Comparison of ENCODE assay signal across 13 cellular contexts in the genomic region with DNA sequence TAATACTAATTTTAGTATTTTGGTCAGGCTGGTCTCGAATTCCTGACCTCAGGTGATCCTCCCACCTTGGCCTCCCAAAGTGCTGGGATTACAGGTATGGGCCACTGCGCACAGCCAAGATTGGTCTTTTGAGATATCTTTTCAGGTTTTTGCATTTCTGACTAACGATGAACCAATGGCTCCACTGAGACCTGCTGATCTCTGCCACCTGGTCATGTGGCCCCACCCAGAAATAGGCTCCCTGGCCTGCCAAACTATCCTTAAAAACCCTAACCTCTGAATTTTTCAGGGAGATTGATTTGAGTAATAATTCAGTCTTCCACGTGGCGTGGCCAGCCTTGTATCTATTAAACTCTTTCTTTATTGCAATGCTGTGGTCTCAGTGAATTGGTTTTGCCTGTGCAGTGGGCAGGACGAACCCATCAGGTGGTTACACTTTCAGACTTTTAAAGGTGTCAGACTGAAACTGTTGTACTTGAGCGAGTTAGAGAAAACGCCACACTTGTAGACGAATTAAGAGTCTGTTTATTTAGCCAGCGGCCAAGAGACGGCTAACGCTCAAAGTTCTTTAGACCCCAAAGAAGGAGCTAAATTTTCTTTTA.
DNase-seq lines count a peak whose midpoint lies in the region; ATAC-seq and TF ChIP-seq lines count a peak whose summit lies in the region.
"Had no signal": no experiment of that assay in that cellular context is flagged by ENCODE, and none has a peak within 500 bp of the region (broad histone marks: within the 10 kb centered on the region; RNA-seq: fewer than 3 reads in every experiment).

No MANE protein-coding gene starts in this region.

- TF ChIP-seq CTCF in thyroid gland (IDR thresholded peaks at IDR 0.05) = no peak
- TF ChIP-seq CTCF in ascending aorta (IDR thresholded peaks at IDR 0.05) = no peak

- ATAC-seq in GM19372 (IDR thresholded peaks at IDR 0.05; ENCODE audit: low read depth, unreplicated experiment) (peak; percentile 82), HG02763 (IDR thresholded peaks at IDR 0.05; ENCODE audit: unreplicated experiment) (peak; percentile 66), HG03565 (IDR thresholded peaks at IDR 0.05; ENCODE audit: unreplicated experiment) (peak; percentile 81)

- H3K27me3 ChIP-seq in thyroid gland (no peaks in the 10 kb centered on the region), ascending aorta (no peaks in the 10 kb centered on the region)
- H3K27me3 ChIP-seq: testis had no signal

- WGBS in thyroid gland, 2 donors = 48 to 50% methylated on average over 12 of the region's 12 CpGs

- TF ChIP-seq POLR2A in thyroid gland (IDR thresholded peaks at IDR 0.05) = no peak

- no peaks in the 10 kb centered on the region for H3K4me1 ChIP-seq in thyroid gland
- no peaks in the 10 kb centered on the region for H3K4me1 ChIP-seq in ascending aorta
- H3K4me1 ChIP-seq: testis had no signal

- H3K36me3 ChIP-seq in thyroid gland = no peaks in the 10 kb centered on the region
- H3K36me3 ChIP-seq in ascending aorta = no peaks in the 10 kb centered on the region

- H3K9me3 ChIP-seq in thyroid gland = no peaks in the 10 kb centered on the region
- H3K9me3 ChIP-seq in ascending aorta = no peaks in the 10 kb centered on the region
- H3K9me3 ChIP-seq: testis had no signal

- H3K4me3 ChIP-seq in thyroid gland (replicated peaks in 1 of 3) = no peak overlapping the region
- H3K4me3 ChIP-seq in ascending aorta = no peak overlapping the region
- H3K4me3 ChIP-seq: SK-N-MC, testis had no signal

- intact Hi-C loops in thyroid gland (cut with DNase I) = no loop called here
- intact Hi-C loops in ascending aorta (cut with DNase I) = no loop called here

- H3K27ac ChIP-seq in thyroid gland (no peak overlapping the region), ascending aorta (no peak overlapping the region)
- H3K27ac ChIP-seq: SK-N-MC, testis had no signal

- DNase-seq in thyroid gland = peak; percentile 10 to 13
- DNase-seq in activated gamma-delta T cell treated with Interleukin-2 at 50 U/mL for 16 hours = no peak
- no peak for DNase-seq in SW 1271 (lab: John Stamatoyannopoulos, UW)
- DNase-seq in ascending aorta (ENCODE audit: low spot score in 2 of 2) = no peak
- DNase-seq: activated CD8-positive, alpha-beta memory T cell treated with anti-CD3 and anti-CD28 coated beads for 24 hours; KBM-7; NCI-H2171 treated with DMSO at 0.1 percent for 48 hours; stimulated activated CD4-positive, alpha-beta T cell treated with anti-CD3 and anti-CD28 coated beads, Interleukin-2, amount 100 ng/mL, for 48 hours; testis had no signal

Comparison
In these comparisons a context has a peak if more than half of its experiments do, and no peak if none do; other contexts are left out.
1. DNase-seq: peak in thyroid gland (2 of 2); none in activated gamma-delta T cell treated with Interleukin-2 at 50 U/mL for 16 hours (single experiment), SW 1271 (0 of 2) and ascending aorta (0 of 2).
2. Peak in every context shown above with its lines, with median percentiles within 50 percentile points of each other: ATAC-seq.